In the genomic region with DNA sequence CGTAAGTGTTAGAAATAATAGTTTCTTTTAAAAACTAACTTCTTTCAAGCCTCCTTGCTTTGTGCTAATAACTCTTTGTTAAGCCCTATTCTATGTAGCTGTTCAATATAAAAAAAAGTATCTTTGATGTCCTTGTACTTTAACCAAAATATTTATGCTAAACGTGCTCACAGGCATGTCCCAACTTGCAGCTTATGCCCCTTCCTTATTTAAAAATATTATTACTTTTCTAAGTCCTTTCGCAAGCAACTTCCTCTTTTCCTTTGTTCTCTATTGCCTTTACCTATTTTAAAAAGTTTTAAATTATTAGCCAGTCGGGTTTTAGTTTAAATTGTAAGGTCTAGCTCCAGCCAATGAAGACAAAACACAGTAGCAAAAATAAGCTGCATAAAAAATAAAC, we compare ENCODE assay signal across 28 cellular contexts.
"Had no signal": no experiment of that assay in that cellular context is flagged by ENCODE, and none has a peak within 500 bp of the region (broad histone marks: within the 10 kb centered on the region; RNA-seq: fewer than 3 reads in every experiment).

No MANE protein-coding gene starts in this region.

- H3K27ac Mint-ChIP-seq: activated naive CD4-positive, alpha-beta T cell treated with anti-CD3 and anti-CD28 coated beads, Interleukin-2, amount 10 ng/mL, durations not matched to agents 7 days and 5 days; activated naive CD8-positive, alpha-beta T cell treated with anti-CD3 and anti-CD28 coated beads, Interleukin-2, amount 50 U/mL, for 24 hours; endodermal cell; natural killer cell; stimulated activated naive CD8-positive, alpha-beta T cell treated with anti-CD3 and anti-CD28 coated beads, Interleukin-15, Interleukin-2, amounts not matched to agents 100 ng/mL and 50 ng/mL, for 24 hours had no signal

- DNase-seq: activated CD4-positive, alpha-beta T cell treated with anti-CD3 and anti-CD28 coated beads, Interleukin-2, amount 50 U/mL, for 1 hour; activated CD4-positive, CD25-positive, alpha-beta regulatory T cell treated with anti-CD3 and anti-CD28 coated beads, Interleukin-2, amount 50 U/mL, for 72 hours; activated CD8-positive, alpha-beta memory T cell treated with anti-CD3 and anti-CD28 coated beads for 24 hours; activated CD8-positive, alpha-beta memory T cell treated with anti-CD3 and anti-CD28 coated beads, Interleukin-2, amount 50 U/mL, for 48 hours; activated effector memory CD4-positive, alpha-beta T cell treated with Interleukin-2 at 50 U/mL for 16 hours; activated naive CD4-positive, alpha-beta T cell treated with anti-CD3 and anti-CD28 coated beads, Interleukin-2, amount 10 ng/mL, durations not matched to agents 7 days and 5 days; activated naive CD8-positive, alpha-beta T cell treated with anti-CD3 and anti-CD28 coated beads, Interleukin-2, amount 50 U/mL, for 24 hours; activated T-cell treated with anti-CD3 and anti-CD28 coated beads, Interleukin-2, amount 50 U/mL, for 48 hours; aorta; brain microvascular endothelial cell; central memory CD4-positive, alpha-beta T cell; dorsolateral prefrontal cortex; endodermal cell; erythroblast; kidney; natural killer cell; right lobe of liver; small intestine; stimulated activated CD4-positive, alpha-beta T cell treated with anti-CD3 and anti-CD28 coated beads, Interleukin-15, amount 100 ng/mL, for 24 hours; stimulated activated CD4-positive, alpha-beta T cell treated with anti-CD3 and anti-CD28 coated beads, Interleukin-2, amount 100 ng/mL, for 48 hours had no signal

- H3K9ac ChIP-seq: parathyroid adenoma had no signal

- FAIRE-seq: colon, frontal cortex, kidney, small intestine, urothelium cell line had no signal

- H3K36me3 ChIP-seq: brain microvascular endothelial cell, right lobe of liver, tibial nerve had no signal

- H3K9me3 Mint-ChIP-seq: activated naive CD4-positive, alpha-beta T cell treated with anti-CD3 and anti-CD28 coated beads, Interleukin-2, amount 10 ng/mL, durations not matched to agents 7 days and 5 days; activated naive CD8-positive, alpha-beta T cell treated with anti-CD3 and anti-CD28 coated beads, Interleukin-2, amount 50 U/mL, for 24 hours; endodermal cell; natural killer cell; stimulated activated naive CD8-positive, alpha-beta T cell treated with anti-CD3 and anti-CD28 coated beads, Interleukin-15, Interleukin-2, amounts not matched to agents 100 ng/mL and 50 ng/mL, for 24 hours had no signal

- H3K4me3 Mint-ChIP-seq: activated naive CD4-positive, alpha-beta T cell treated with anti-CD3 and anti-CD28 coated beads, Interleukin-2, amount 10 ng/mL, durations not matched to agents 7 days and 5 days; activated naive CD8-positive, alpha-beta T cell treated with anti-CD3 and anti-CD28 coated beads, Interleukin-2, amount 50 U/mL, for 24 hours; endodermal cell; natural killer cell; stimulated activated naive CD8-positive, alpha-beta T cell treated with anti-CD3 and anti-CD28 coated beads, Interleukin-15, Interleukin-2, amounts not matched to agents 100 ng/mL and 50 ng/mL, for 24 hours had no signal

- H3K79me2 ChIP-seq: parathyroid adenoma had no signal

- H3K9me3 ChIP-seq: right lobe of liver, tibial nerve had no signal

- H3K27ac ChIP-seq: brain microvascular endothelial cell, dorsolateral prefrontal cortex, parathyroid adenoma, right lobe of liver, tibial nerve, VCaP had no signal

- H3K27me3 ChIP-seq: brain microvascular endothelial cell, right lobe of liver had no signal

- H3K4me3 ChIP-seq: dorsolateral prefrontal cortex, lung, right lobe of liver, tibial nerve had no signal

- H3K4me1 Mint-ChIP-seq: endodermal cell had no signal

- H2AFZ ChIP-seq: parathyroid adenoma had no signal

- H3K4me1 ChIP-seq: parathyroid adenoma, right lobe of liver, tibial nerve had no signal

- H3K36me3 Mint-ChIP-seq: activated naive CD4-positive, alpha-beta T cell treated with anti-CD3 and anti-CD28 coated beads, Interleukin-2, amount 10 ng/mL, durations not matched to agents 7 days and 5 days; natural killer cell had no signal
